ENCODE assay signal across 9 cellular contexts in genomic region chr11:17063171-17064002, GRCh38. TPM values are rescaled to one million over a fixed set of nuclear protein-coding genes. Genes with fewer than 3 reads are reported as not detected.
DNase-seq lines count a peak whose midpoint lies in the region; ATAC-seq and TF ChIP-seq lines count a peak whose summit lies in the region.
"Had no signal": no experiment of that assay in that cellular context is flagged by ENCODE, and none has a peak within 500 bp of the region (broad histone marks: within the 10 kb centered on the region; RNA-seq: fewer than 3 reads in every experiment).

No MANE protein-coding gene starts in this region.

- DNase-seq in Ammon's horn (ENCODE audit: low spot score) = peak; percentile 61
- peak; percentile 49 for DNase-seq in GM13977 (ENCODE audit: low spot score)
- DNase-seq in activated naive CD8-positive, alpha-beta T cell treated with anti-CD3 and anti-CD28 coated beads, Interleukin-2, amount 10 ng/mL, durations not matched to agents 7 days and 5 days = peak; percentile 61
- DNase-seq in left ventricle myocardium superior = peak; percentile 81
- DNase-seq in sciatic nerve (ENCODE audit: low spot score) = peak; percentile 73

- H3K36me3 Mint-ChIP-seq in activated naive CD8-positive, alpha-beta T cell treated with anti-CD3 and anti-CD28 coated beads, Interleukin-2, amount 10 ng/mL, durations not matched to agents 7 days and 5 days = no peaks in the 10 kb centered on the region

- peaks cover 4% of the 10 kb centered on the region for H3K27me3 Mint-ChIP-seq in activated naive CD8-positive, alpha-beta T cell treated with anti-CD3 and anti-CD28 coated beads, Interleukin-2, amount 10 ng/mL, durations not matched to agents 7 days and 5 days
- H3K27me3 Mint-ChIP-seq: IgD-negative memory B cell had no signal

- intact Hi-C loops in left ventricle myocardium superior (cut with micrococcal nuclease) (loop anchor here (5.0 kb wide), 2 partner anchors 116 to 276 kb away; no protein-coding TSS in a partner anchor), sciatic nerve (cut with DNase I) (loop anchor here (5.0 to 10.0 kb wide), 2 partner anchors 116 to 249 kb away; no protein-coding TSS in a partner anchor)

- no peak overlapping the region for H3K4me3 Mint-ChIP-seq in activated naive CD8-positive, alpha-beta T cell treated with anti-CD3 and anti-CD28 coated beads, Interleukin-2, amount 10 ng/mL, durations not matched to agents 7 days and 5 days
- H3K4me3 Mint-ChIP-seq: IgD-negative memory B cell had no signal

- no peak overlapping the region for H3K27ac ChIP-seq in OCI-LY3 (ENCODE audit: low read length)

- H3K27me3 ChIP-seq in OCI-LY3 (ENCODE audit: low read depth, low read length) = no peaks in the 10 kb centered on the region

- no peaks in the 10 kb centered on the region for H4K20me1 ChIP-seq in OCI-LY3 (ENCODE audit: insufficient read depth, low read length)

- H2AFZ ChIP-seq in OCI-LY3 (ENCODE audit: low read depth, low read length) = no peak overlapping the region

- no peaks in the 10 kb centered on the region for H3K9me3 Mint-ChIP-seq in activated naive CD8-positive, alpha-beta T cell treated with anti-CD3 and anti-CD28 coated beads, Interleukin-2, amount 10 ng/mL, durations not matched to agents 7 days and 5 days
- H3K9me3 Mint-ChIP-seq: IgD-negative memory B cell had no signal

- ATAC-seq in HG03196 (IDR thresholded peaks at IDR 0.05; ENCODE audit: unreplicated experiment) (peak; percentile 55), left ventricle myocardium superior (peak; percentile 92), sciatic nerve (peak; percentile 83), GM21423 (IDR thresholded peaks at IDR 0.05; ENCODE audit: unreplicated experiment) (no peak)
- ATAC-seq in activated naive CD8-positive, alpha-beta T cell treated with anti-CD3 and anti-CD28 coated beads, Interleukin-2, amount 10 ng/mL, durations not matched to agents 7 days and 5 days (ENCODE audit: low read depth) = peak; percentile 74

- H3K9ac ChIP-seq in OCI-LY3 (ENCODE audit: low read length) = no peak overlapping the region

- POLR2A ChIA-PET in activated naive CD8-positive, alpha-beta T cell treated with anti-CD3 and anti-CD28 coated beads, Interleukin-2, amount 10 ng/mL, durations not matched to agents 7 days and 5 days (lab: Charles Lee) = no interaction called here

- in situ Hi-C loops in GM13977 (cut with MboI; ENCODE audit: low pct_unique_long_range_greater_than_20kb, low sequenced_read_pairs, unreplicated experiment) = loop anchor here (10.0 kb wide), 2 partner anchors 129 to 249 kb away; no protein-coding TSS in a partner anchor

- no peaks in the 10 kb centered on the region for H3K79me2 ChIP-seq in OCI-LY3 (ENCODE audit: low read length)

- no peaks in the 10 kb centered on the region for H3K4me1 ChIP-seq in OCI-LY3 (ENCODE audit: low read length)

- TF ChIP-seq CTCF in GM13977 (IDR thresholded peaks at IDR 0.05; ENCODE audit: extremely low read depth, insufficient read depth, missing control alignments) (peak; percentile 78), OCI-LY3 (IDR thresholded peaks at IDR 0.05; ENCODE audit: low read depth, low read length) (peak; percentile 87)

- H3K36me3 ChIP-seq in OCI-LY3 (replicated peaks; ENCODE audit: low read depth, low read length) = no peaks in the 10 kb centered on the region

- no peak overlapping the region for H3K4me3 ChIP-seq in OCI-LY3 (ENCODE audit: low read length)

- no peaks in the 10 kb centered on the region for H3K9me3 ChIP-seq in OCI-LY3 (ENCODE audit: insufficient read depth, low read length)

- no peak overlapping the region for H3K4me2 ChIP-seq in OCI-LY3 (ENCODE audit: low read length)

- H3K4me1 Mint-ChIP-seq in activated naive CD8-positive, alpha-beta T cell treated with anti-CD3 and anti-CD28 coated beads, Interleukin-2, amount 10 ng/mL, durations not matched to agents 7 days and 5 days = no peaks in the 10 kb centered on the region

- H3K27ac Mint-ChIP-seq in activated naive CD8-positive, alpha-beta T cell treated with anti-CD3 and anti-CD28 coated beads, Interleukin-2, amount 10 ng/mL, durations not matched to agents 7 days and 5 days = peak overlapping the region; percentile 39
- H3K27ac Mint-ChIP-seq: IgD-negative memory B cell had no signal

RNA-seq across cellular contexts. Expression of gene RPS13, which starts 14.1 kb away (rescaled TPM):
- 1,000 to 10,000 TPM; 1,055 to 1,108 TPM for total RNA-seq in activated naive CD8-positive, alpha-beta T cell treated with anti-CD3 and anti-CD28 coated beads, Interleukin-2, amount 10 ng/mL, durations not matched to agents 7 days and 5 days
- 789 TPM for total RNA-seq in left ventricle myocardium superior
- 745 TPM for total RNA-seq in sciatic nerve

RNA-seq across cellular contexts. Expression of gene PLEKHA7, which starts 49.2 kb away (rescaled TPM):
- 1 to 10 TPM; 1.2 to 2.0 TPM for total RNA-seq in activated naive CD8-positive, alpha-beta T cell treated with anti-CD3 and anti-CD28 coated beads, Interleukin-2, amount 10 ng/mL, durations not matched to agents 7 days and 5 days
- 19.2 TPM for total RNA-seq in left ventricle myocardium superior
- 96.6 TPM for total RNA-seq in sciatic nerve
